9 cellular contexts compared by ENCODE assay signal in the genomic region with DNA sequence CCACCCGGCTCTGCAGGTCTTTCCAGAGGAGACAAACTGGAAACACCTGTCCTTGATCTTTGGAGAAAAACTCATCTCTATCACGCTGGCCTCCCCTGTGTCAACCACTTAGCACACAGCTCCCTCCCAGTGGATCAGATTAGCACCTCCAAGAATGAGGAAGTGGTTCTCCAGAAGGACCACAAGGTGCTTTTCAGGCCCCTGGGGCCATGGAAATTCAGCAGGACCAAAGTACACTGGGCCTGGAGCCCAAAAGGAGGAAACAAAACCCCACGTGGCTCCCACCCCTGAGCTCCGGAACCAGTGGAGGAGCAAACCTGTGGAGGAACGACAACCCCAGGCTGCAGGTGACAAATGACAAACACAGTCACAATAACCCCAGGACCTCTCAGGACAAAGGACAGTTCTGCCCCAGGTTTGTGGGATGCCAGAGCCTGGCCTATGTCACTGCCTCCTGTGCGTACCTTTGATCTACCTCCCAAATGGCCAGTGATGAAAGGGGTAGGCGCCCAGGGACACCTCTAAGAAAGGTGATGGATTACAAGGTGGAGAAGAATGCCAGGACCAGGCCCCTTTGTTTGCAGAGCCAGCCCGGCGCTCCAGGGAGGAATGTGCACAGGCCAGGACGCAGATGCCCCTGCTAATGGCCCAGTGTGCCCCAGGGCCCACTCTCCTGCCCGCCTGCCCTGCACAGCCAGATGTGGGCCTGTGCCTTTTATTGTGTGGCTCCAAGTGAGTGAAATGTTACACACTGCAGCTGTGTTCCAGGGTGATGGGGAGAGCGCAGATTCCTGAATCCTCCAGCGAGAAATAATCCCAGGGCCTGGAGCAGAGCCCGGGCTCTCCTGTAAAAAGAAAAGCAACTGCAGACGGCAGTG. TPM values are rescaled to one million over a fixed set of nuclear protein-coding genes. Genes with fewer than 3 reads are reported as not detected.
DNase-seq lines count a peak whose midpoint lies in the region; ATAC-seq and TF ChIP-seq lines count a peak whose summit lies in the region.
"Had no signal": no experiment of that assay in that cellular context is flagged by ENCODE, and none has a peak within 500 bp of the region (broad histone marks: within the 10 kb centered on the region; RNA-seq: fewer than 3 reads in every experiment).

No MANE protein-coding gene starts in this region.

- TF ChIP-seq CTCF in OCI-LY3 (IDR thresholded peaks at IDR 0.05; ENCODE audit: low read depth, low read length), result no peak
- no peak for TF ChIP-seq CTCF in fibroblast of mammary gland (conservative IDR thresholded peaks at IDR 0.05; ENCODE audit: control insufficient read depth, insufficient read depth, low read depth, low read length)

- H3K27ac ChIP-seq in OCI-LY3 (ENCODE audit: low read length), result no peak overlapping the region

- H3K36me3 Mint-ChIP-seq in activated T-cell treated with anti-CD3 and anti-CD28 coated beads, Interleukin-2, amount 50 U/mL, for 24 hours (ENCODE audit: low read depth), result no peaks in the 10 kb centered on the region

- H3K4me1 Mint-ChIP-seq in activated T-cell treated with anti-CD3 and anti-CD28 coated beads, Interleukin-2, amount 50 U/mL, for 24 hours (ENCODE audit: low read depth), result peaks cover 3% of the 10 kb centered on the region

- H3K79me2 ChIP-seq in OCI-LY3 (ENCODE audit: low read length), result no peaks in the 10 kb centered on the region

- intact Hi-C loops in posterior vena cava (cut with DNase I), result loop anchor here (1.0 to 10.0 kb wide), 2 partner anchors 17 to 121 kb away; no protein-coding TSS in a partner anchor

- no peak overlapping the region for H3K4me3 Mint-ChIP-seq in activated T-cell treated with anti-CD3 and anti-CD28 coated beads, Interleukin-2, amount 50 U/mL, for 24 hours

- H2AFZ ChIP-seq in OCI-LY3 (ENCODE audit: low read depth, low read length), result no peak overlapping the region

- DNase-seq in ELF-1 (ENCODE audit: low read depth, low spot score) (peak; percentile 98), fibroblast of mammary gland (ENCODE audit: low read depth) (peak; percentile 58), posterior vena cava (ENCODE audit: low spot score) (peak; percentile 88), superior temporal gyrus (ENCODE audit: extremely low spot score) (no peak), OCI-M2 (lab: John Stamatoyannopoulos, UW; ENCODE audit: unreplicated experiment) (no peak)
- DNase-seq in activated T-cell treated with anti-CD3 and anti-CD28 coated beads, Interleukin-2, amount 50 U/mL, for 24 hours, result no peak
- DNase-seq: NCI-H524 had no signal

- H3K4me1 ChIP-seq in OCI-LY3 (ENCODE audit: low read length), result peaks cover 36% of the 10 kb centered on the region

- no peak for ATAC-seq in GM21447 (IDR thresholded peaks at IDR 0.05; ENCODE audit: unreplicated experiment)

- H3K27ac Mint-ChIP-seq in activated T-cell treated with anti-CD3 and anti-CD28 coated beads, Interleukin-2, amount 50 U/mL, for 24 hours, result no peak overlapping the region

- H3K36me3 ChIP-seq in OCI-LY3 (replicated peaks; ENCODE audit: low read depth, low read length), result no peaks in the 10 kb centered on the region

- no peak overlapping the region for H3K4me3 ChIP-seq in OCI-LY3 (ENCODE audit: low read length)
- no peak overlapping the region for H3K4me3 ChIP-seq in fibroblast of mammary gland (ENCODE audit: control insufficient read depth, low read depth, low read length)

- H3K27me3 Mint-ChIP-seq in activated T-cell treated with anti-CD3 and anti-CD28 coated beads, Interleukin-2, amount 50 U/mL, for 24 hours, result peaks cover 20% of the 10 kb centered on the region

- no peaks in the 10 kb centered on the region for H3K9me3 Mint-ChIP-seq in activated T-cell treated with anti-CD3 and anti-CD28 coated beads, Interleukin-2, amount 50 U/mL, for 24 hours

- H3K4me2 ChIP-seq in OCI-LY3 (ENCODE audit: low read length), result peak overlapping the region; percentile 17; the same call in 1 of the 2 replicates

- H4K20me1 ChIP-seq in OCI-LY3 (ENCODE audit: insufficient read depth, low read length), result no peaks in the 10 kb centered on the region

- peaks cover 3% of the 10 kb centered on the region; the same call in 1 of the 2 replicates for H3K27me3 ChIP-seq in OCI-LY3 (ENCODE audit: low read depth, low read length)

- H3K9me3 ChIP-seq in OCI-LY3 (ENCODE audit: insufficient read depth, low read length), result peaks cover 5% of the 10 kb centered on the region; the same call in 1 of the 2 replicates

- H3K9ac ChIP-seq in OCI-LY3 (ENCODE audit: low read length), result no peak overlapping the region

RNA-seq across cellular contexts. Expression of gene TNS3, which starts 5.6 kb away (rescaled TPM):
- total RNA-seq in posterior vena cava, result 10 to 100 TPM; 64.8 to 69.3 TPM

Comparison
In these comparisons a context has a peak if more than half of its experiments do, and no peak if none do; other contexts are left out.
1. DNase-seq: peak in ELF-1 (single experiment), fibroblast of mammary gland (single experiment) and posterior vena cava (single experiment); none in superior temporal gyrus (single experiment), OCI-M2 (single experiment) and activated T-cell treated with anti-CD3 and anti-CD28 coated beads, Interleukin-2, amount 50 U/mL, for 24 hours (single experiment).